Comparison of ENCODE assay signal across 17 cellular contexts in the genomic region with DNA sequence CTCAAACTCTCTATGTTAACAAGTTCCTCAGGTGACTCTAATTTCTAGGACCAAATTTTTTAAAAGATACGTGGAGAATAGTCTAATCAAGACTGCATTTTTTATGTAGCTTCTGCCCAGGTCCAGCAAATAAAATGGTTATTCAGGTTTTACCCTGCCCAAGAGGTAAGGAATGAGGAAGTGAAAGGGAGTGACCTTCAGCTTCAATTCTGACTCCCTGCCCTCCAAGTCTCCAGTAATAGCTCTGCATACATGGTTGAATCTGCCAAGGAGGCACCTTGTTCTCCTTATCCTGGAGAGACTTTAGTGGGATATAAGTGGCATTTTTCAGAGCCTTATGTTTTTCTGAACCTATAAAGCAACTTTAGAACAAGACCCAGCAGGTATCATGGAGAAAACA. TPM values are rescaled to one million over a fixed set of nuclear protein-coding genes. Genes with fewer than 3 reads are reported as not detected.
DNase-seq lines count a peak whose midpoint lies in the region; FAIRE-seq and TF ChIP-seq lines count a peak whose summit lies in the region.
"Had no signal": no experiment of that assay in that cellular context is flagged by ENCODE, and none has a peak within 500 bp of the region (broad histone marks: within the 10 kb centered on the region; RNA-seq: fewer than 3 reads in every experiment).

No MANE protein-coding gene starts in this region.

- H3K4me1 Mint-ChIP-seq in glutamatergic neuron (ENCODE audit: low read depth, unreplicated experiment) = peaks cover 11% of the 10 kb centered on the region
- H3K4me1 Mint-ChIP-seq: CD14-positive monocyte had no signal

- no peak for DNase-seq in GM12891 (ENCODE audit: insufficient read length, low spot score)
- peak; percentile 6 for DNase-seq in NOMO-1 treated with DMSO at 0.1 percent for 48 hours (lab: John Stamatoyannopoulos, UW; ENCODE audit: unreplicated experiment)
- peak; percentile 6 for DNase-seq in hepatocyte (ENCODE audit: low spot score)
- peak; percentile 17 for DNase-seq in renal cortical epithelial cell (ENCODE audit: low read depth)
- no peak for DNase-seq in glutamatergic neuron
- DNase-seq in HuH-7.5 (ENCODE audit: low spot score) = no peak
- DNase-seq in stimulated activated CD4-positive, alpha-beta T cell treated with anti-CD3 and anti-CD28 coated beads, Interleukin-15, amount 100 ng/mL, for 24 hours = no peak
- DNase-seq: COR-L47, GM23248, NCI-H1417, NCI-H2029 treated with DMSO at 0.1 percent for 48 hours, NCI-H510A treated with DMSO at 0.1 percent for 48 hours, SIG-M5 had no signal

- peaks cover 4% of the 10 kb centered on the region for H3K36me3 Mint-ChIP-seq in glutamatergic neuron (ENCODE audit: unreplicated experiment)
- H3K36me3 Mint-ChIP-seq: CD14-positive monocyte had no signal

- H3K4me2 ChIP-seq in hepatocyte = no peak overlapping the region

- no peak overlapping the region for H3K27ac Mint-ChIP-seq in glutamatergic neuron (ENCODE audit: unreplicated experiment)
- H3K27ac Mint-ChIP-seq: CD14-positive monocyte had no signal

- no peaks in the 10 kb centered on the region for H4K20me1 ChIP-seq in hepatocyte (ENCODE audit: insufficient read depth, poor library complexity, severe bottlenecking)

- no peak for FAIRE-seq in GM12891 (lab: Jason Lieb, UNC)
- FAIRE-seq: GM19239, HepG2 had no signal

- no peaks in the 10 kb centered on the region for H3K9me3 ChIP-seq in hepatocyte (ENCODE audit: low read depth)

- H3K4me3 Mint-ChIP-seq in glutamatergic neuron (ENCODE audit: unreplicated experiment) = no peak overlapping the region
- H3K4me3 Mint-ChIP-seq: CD14-positive monocyte had no signal

- no peak overlapping the region for H2AFZ ChIP-seq in hepatocyte
- H2AFZ ChIP-seq: GM23248 had no signal

- no peak for TF ChIP-seq POLR2A in GM12891 (IDR thresholded peaks at IDR 0.05; ENCODE audit: low read depth, low read length)

- no peak overlapping the region for H3K4me3 ChIP-seq in hepatocyte
- H3K4me3 ChIP-seq: GM23248 had no signal

- H3K9me3 Mint-ChIP-seq in glutamatergic neuron (ENCODE audit: unreplicated experiment) = peaks cover 2% of the 10 kb centered on the region
- H3K9me3 Mint-ChIP-seq: CD14-positive monocyte had no signal

- TF ChIP-seq CTCF in hepatocyte (IDR thresholded peaks at IDR 0.05; ENCODE audit: poor library complexity) = no peak
- no peak for TF ChIP-seq CTCF in glutamatergic neuron (IDR thresholded peaks at IDR 0.05; ENCODE audit: partially characterized antibody, unreplicated experiment)

- no peaks in the 10 kb centered on the region for H3K27me3 Mint-ChIP-seq in glutamatergic neuron (ENCODE audit: unreplicated experiment)

- no peaks in the 10 kb centered on the region for H3K79me2 ChIP-seq in hepatocyte

- no peaks in the 10 kb centered on the region for H3K9me2 ChIP-seq in hepatocyte (replicated peaks; ENCODE audit: insufficient read depth)

- no peak overlapping the region for H3K27ac ChIP-seq in hepatocyte
- H3K27ac ChIP-seq: GM23248 had no signal

- H3K27me3 ChIP-seq in hepatocyte = no peaks in the 10 kb centered on the region

- WGBS in hepatocyte (ENCODE audit: low lambda C conversion rate, missing lambda C conversion rate) = 80% methylated on average over 1 of the region's 1 CpG

- H3K36me3 ChIP-seq in hepatocyte (replicated peaks; ENCODE audit: insufficient read depth, low read depth) = no peaks in the 10 kb centered on the region

- H3K4me1 ChIP-seq in hepatocyte (ENCODE audit: insufficient read depth) = no peaks in the 10 kb centered on the region

TF ChIP-seq in GM12891, 5 proteins besides CTCF, POLR2A, EP300 and RAD21:
- TF ChIP-seq SPI1 (IDR thresholded peaks at IDR 0.05; ENCODE audit: low read depth, low read length) (peak; percentile 72), POU2F2 (IDR thresholded peaks at IDR 0.05; ENCODE audit: low read depth, low read length) (no peak)

RNA-seq across cellular contexts. Expression of a gene that starts 15.5 kb away (rescaled TPM):
- polyA plus RNA-seq in GM12891 (2012; ENCODE audit: low read depth, missing spikeins) = not detected
- total RNA-seq in hepatocyte (0.32 and 0.73 TPM in 2 replicates), renal cortical epithelial cell (0.17 TPM in 1 of 2 replicates, not detected in the other), glutamatergic neuron (ENCODE audit: unreplicated experiment) (not detected)
- polyA plus RNA-seq in hepatocyte = not detected in 2 replicates
- total RNA-seq: A673, GM23248 had no signal
- polyA plus RNA-seq: CD14-positive monocyte had no signal

Comparison
In these comparisons a context has a peak if more than half of its experiments do, and no peak if none do; other contexts are left out.
1. DNase-seq: peak in NOMO-1 treated with DMSO at 0.1 percent for 48 hours (single experiment), hepatocyte (single experiment) and renal cortical epithelial cell (single experiment); none in GM12891 (single experiment), glutamatergic neuron (single experiment), HuH-7.5 (single experiment) and stimulated activated CD4-positive, alpha-beta T cell treated with anti-CD3 and anti-CD28 coated beads, Interleukin-15, amount 100 ng/mL, for 24 hours (single experiment).